Comparison of ENCODE assay signal across 11 cellular contexts in the genomic region with DNA sequence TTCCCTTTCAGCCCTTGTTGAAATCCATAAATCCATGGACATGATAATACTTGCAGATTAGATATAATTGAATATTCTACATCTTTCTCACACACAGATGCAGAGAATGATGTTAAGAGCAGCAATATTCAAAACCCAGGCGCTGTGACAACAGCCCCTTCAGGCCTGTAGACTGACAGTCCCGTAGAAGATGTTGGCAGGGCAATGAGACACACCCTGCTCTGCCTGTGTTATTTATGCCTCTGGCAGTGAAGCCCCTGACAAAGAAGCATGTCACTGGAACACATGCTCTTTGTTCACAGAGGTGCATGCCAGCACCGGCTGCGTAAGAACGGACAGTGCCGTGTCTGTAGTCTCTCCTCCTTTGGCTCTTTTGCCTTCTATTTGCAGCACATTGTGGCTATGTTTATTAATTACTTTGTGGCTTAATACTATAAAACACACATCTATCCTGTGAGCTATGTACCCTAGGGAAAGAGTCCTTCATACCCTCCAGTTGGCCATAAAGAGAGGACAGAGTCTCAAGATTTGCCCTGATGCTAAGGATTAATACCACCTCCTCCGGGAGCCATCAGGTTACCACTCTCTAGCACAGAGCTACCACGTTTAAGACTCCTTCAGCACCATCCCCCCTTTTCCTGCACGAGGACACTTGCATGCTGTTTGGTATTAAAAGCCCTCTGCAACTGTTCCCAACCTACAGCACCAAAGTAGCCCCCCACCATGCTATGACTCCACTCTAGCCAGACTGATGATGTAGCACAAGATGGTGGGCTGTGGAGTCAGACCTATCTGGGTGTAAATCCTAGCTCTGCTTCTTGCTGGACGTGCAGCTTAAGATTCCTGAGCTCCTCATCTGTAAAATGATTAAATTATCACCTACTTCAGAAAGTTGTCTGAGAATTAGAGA. TPM values are rescaled to one million over a fixed set of nuclear protein-coding genes. Genes with fewer than 3 reads are reported as not detected.
A peak's percentile ranks its signal among the peaks of the same experiment; 100 is the strongest.
DNase-seq lines count a peak whose midpoint lies in the region; ATAC-seq, FAIRE-seq and TF ChIP-seq lines count a peak whose summit lies in the region.
"Had no signal": no experiment of that assay in that cellular context is flagged by ENCODE, and none has a peak within 500 bp of the region (broad histone marks: within the 10 kb centered on the region; RNA-seq: fewer than 3 reads in every experiment).

No MANE protein-coding gene starts in this region.

- no peak overlapping the region for H4K8ac ChIP-seq in H1 (ENCODE audit: extremely low read depth, insufficient read depth, low read length)

- no peak overlapping the region for H4K5ac ChIP-seq in H1 (ENCODE audit: insufficient read length, low read depth, low read length)

- DNase-seq in NCI-H526 treated with DMSO at 0.1 percent for 48 hours (lab: John Stamatoyannopoulos, UW) (peak; percentile 36), H1 (ENCODE audit: low read depth in 1 of 2, low spot score in 2 of 2) (no peak), NCI-H128 (lab: John Stamatoyannopoulos, UW; ENCODE audit: unreplicated experiment) (no peak), glomerular visceral epithelial cell (ENCODE audit: extremely low spot score) (no peak), 8988T (no peak)
- no peak for DNase-seq in naive thymus-derived CD8-positive, alpha-beta T cell
- DNase-seq: cortex of kidney, T1000 had no signal

- ATAC-seq in naive thymus-derived CD8-positive, alpha-beta T cell, result no peak
- ATAC-seq in GM19351 (IDR thresholded peaks at IDR 0.05; ENCODE audit: unreplicated experiment), result no peak

- 60% methylated on average over 10 of the region's 10 CpGs; no CpG with 5 or more reads in 1 of the 2 experiments for WGBS in H1 (ENCODE audit: extremely low coverage in 1 of 2, insufficient coverage in 1 of 2, insufficient read length in 1 of 2, insufficient replicate concordance in 2 of 2, low coverage in 1 of 2, low lambda C conversion rate in 2 of 2, missing lambda C conversion rate in 1 of 2), 2 experiments

- H3K79me2 ChIP-seq in H1 (ENCODE audit: control insufficient read depth in 1 of 2, insufficient read depth in 2 of 2, low read length in 2 of 2), result peaks cover 2 to 10% of the 10 kb centered on the region in 2 experiments

- no peaks in the 10 kb centered on the region for H3K79me1 ChIP-seq in H1 (ENCODE audit: low read depth, low read length)

- H2BK5ac ChIP-seq in H1 (ENCODE audit: low read depth, low read length), result no peak overlapping the region

- H3K27me3 ChIP-seq in BLaER1 treated with 17β-estradiol and CSF1 and Interleukin-3, amounts not matched to agents 10 nM and 100 nM, result no peaks in the 10 kb centered on the region
- H3K27me3 ChIP-seq in H1 (replicated peaks in 1 of 4; ENCODE audit: control insufficient read depth in 3 of 4, extremely low read depth in 1 of 4, insufficient read depth in 3 of 4, low read length in 3 of 4), result peaks cover 44 to 82% (median 62%) of the 10 kb centered on the region in 4 experiments

- H4K91ac ChIP-seq in H1 (replicated peaks; ENCODE audit: insufficient read length, low read length), result no peak overlapping the region

- peaks cover 0 to 8% (median 4%) of the 10 kb centered on the region in 11 experiments; a peak in 7 of 22 replicates for H3K36me3 ChIP-seq in BLaER1 treated with 17β-estradiol and CSF1 and Interleukin-3, amounts not matched to agents 10 nM and 100 nM
- H3K36me3 ChIP-seq in H1 (ENCODE audit: control insufficient read depth in 2 of 4, insufficient read depth in 4 of 4, low read length in 3 of 4), result no peaks in the 10 kb centered on the region

- H3K4me1 Mint-ChIP-seq in naive thymus-derived CD8-positive, alpha-beta T cell, result peaks cover 17 to 44% (median 37%) of the 10 kb centered on the region in 4 donors

- H3K36me3 Mint-ChIP-seq in naive thymus-derived CD8-positive, alpha-beta T cell, result no peaks in the 10 kb centered on the region
- H3K36me3 Mint-ChIP-seq: memory B cell had no signal

- peaks cover 10 to 34% (median 29%) of the 10 kb centered on the region in 10 experiments for H3K4me1 ChIP-seq in BLaER1 treated with 17β-estradiol and CSF1 and Interleukin-3, amounts not matched to agents 10 nM and 100 nM
- peaks cover 0 to 7% (median 2%) of the 10 kb centered on the region in 4 experiments; a peak in 2 of 7 replicates for H3K4me1 ChIP-seq in H1 (replicated peaks in 1 of 4; ENCODE audit: control insufficient read depth in 3 of 4, insufficient read depth in 4 of 4, low read length in 3 of 4)

- H2BK20ac ChIP-seq in H1 (ENCODE audit: low read length), result no peak overlapping the region

- TF ChIP-seq EP300 in H1 (IDR thresholded peaks at IDR 0.05; ENCODE audit: borderline replicate concordance in 1 of 2, low read depth in 2 of 2, low read length in 2 of 2), result no peak

- no peak for TF ChIP-seq RAD21 in H1 (IDR thresholded peaks at IDR 0.05 in 1 of 2, conservative IDR thresholded peaks at IDR 0.05 in 1 of 2; ENCODE audit: low read depth in 2 of 2, low read length in 2 of 2)

- peaks cover 12% of the 10 kb centered on the region; the same call in 1 of the 2 replicates for H3K23me2 ChIP-seq in H1 (ENCODE audit: low read depth, low read length)

- no peak overlapping the region for H2BK120ac ChIP-seq in H1 (replicated peaks; ENCODE audit: low read depth, low read length)

- H3K56ac ChIP-seq in H1 (replicated peaks; ENCODE audit: insufficient read length, low read depth, low read length), result no peak overlapping the region

- POLR2A ChIA-PET in H1 (lab: Charles Lee; ENCODE audit: partially characterized antibody), result interaction anchor here (0.6 to 1.1 kb wide), 2 partner anchors 37 to 56 kb away, joined by 3 read pairs; no protein-coding TSS in a partner anchor
- POLR2A ChIA-PET in naive thymus-derived CD8-positive, alpha-beta T cell (lab: Charles Lee), result interaction anchor here (0.6 to 9.6 kb wide), 4 partner anchors 11 to 275 kb away, joined by 4 to 200 read pairs (median 20); a partner anchor contains a TSS

- H3K27ac Mint-ChIP-seq in naive thymus-derived CD8-positive, alpha-beta T cell, result peak overlapping the region; percentile 59 to 96 (median 90)

- peaks cover 0 to 5% (median 1%) of the 10 kb centered on the region in 11 experiments; a peak in 7 of 22 replicates for H4K20me1 ChIP-seq in BLaER1 treated with 17β-estradiol and CSF1 and Interleukin-3, amounts not matched to agents 10 nM and 100 nM
- H4K20me1 ChIP-seq in H1 (replicated peaks in 1 of 2; ENCODE audit: control insufficient read depth in 1 of 2, insufficient read depth in 2 of 2, low read length in 2 of 2), result peaks cover 8 to 25% of the 10 kb centered on the region in 2 experiments

- no peak overlapping the region for H3K14ac ChIP-seq in H1 (ENCODE audit: insufficient read length)

- H3K4ac ChIP-seq in H1 (replicated peaks; ENCODE audit: insufficient read length, low read depth, low read length), result no peak overlapping the region

- peaks cover 0 to 3% (median 0%) of the 10 kb centered on the region in 11 experiments; a peak in 1 of 22 replicates for H3K9me3 ChIP-seq in BLaER1 treated with 17β-estradiol and CSF1 and Interleukin-3, amounts not matched to agents 10 nM and 100 nM (replicated peaks in 1 of 11)
- peaks cover 0 to 5% of the 10 kb centered on the region in 2 experiments; a peak in 1 of 4 replicates for H3K9me3 ChIP-seq in H1 (ENCODE audit: insufficient read depth in 2 of 2, low read depth in 1 of 2, low read length in 1 of 2)

- no peak overlapping the region for H2AK5ac ChIP-seq in H1 (ENCODE audit: low read depth, low read length)

- H3K27ac ChIP-seq in BLaER1 treated with 17β-estradiol and CSF1 and Interleukin-3, amounts not matched to agents 10 nM and 100 nM, result no peak overlapping the region
- H3K27ac ChIP-seq in H1 (ENCODE audit: low read depth, low read length), result no peak overlapping the region

- TF ChIP-seq CTCF in H1 (IDR thresholded peaks at IDR 0.05; ENCODE audit: control extremely low read depth in 1 of 3, insufficient read depth in 1 of 3, low read depth in 1 of 3, low read length in 3 of 3), result no peak

- CTCF ChIA-PET in H1 (lab: Charles Lee; ENCODE audit: partially characterized antibody), result interaction anchor here (0.7 to 3.1 kb wide), 4 partner anchors 10 to 22 kb away, joined by 3 to 13 read pairs (median 4); no protein-coding TSS in a partner anchor

- peak overlapping the region; percentile 84 to 98 (median 89); a peak in 17 of 22 replicates for H3K4me2 ChIP-seq in BLaER1 treated with 17β-estradiol and CSF1 and Interleukin-3, amounts not matched to agents 10 nM and 100 nM
- H3K4me2 ChIP-seq in H1 (ENCODE audit: insufficient read depth in 1 of 2, low read depth in 2 of 2, low read length in 2 of 2), result no peak overlapping the region

- no peak overlapping the region for H3K18ac ChIP-seq in H1 (ENCODE audit: extremely low read depth, low read length)

- H3K27me3 Mint-ChIP-seq in naive thymus-derived CD8-positive, alpha-beta T cell, result no peaks in the 10 kb centered on the region
- H3K27me3 Mint-ChIP-seq: memory B cell had no signal

- 0 out of 22 replicates have a peak overlapping the region, but pooled peaks of 1 of the 11 experiments have one; percentile 100 for H3K9ac ChIP-seq in BLaER1 treated with 17β-estradiol and CSF1 and Interleukin-3, amounts not matched to agents 10 nM and 100 nM
- no peak overlapping the region for H3K9ac ChIP-seq in H1 (replicated peaks in 1 of 4; ENCODE audit: extremely low read depth in 1 of 4, low read depth in 3 of 4, low read length in 3 of 4)

- no peak for FAIRE-seq in H1 (lab: Jason Lieb, UNC)

- no peaks in the 10 kb centered on the region for H3K9me3 Mint-ChIP-seq in naive thymus-derived CD8-positive, alpha-beta T cell
- H3K9me3 Mint-ChIP-seq: memory B cell had no signal

- H2BK15ac ChIP-seq in H1 (ENCODE audit: low read length), result no peak overlapping the region

- H3K4me3 Mint-ChIP-seq in naive thymus-derived CD8-positive, alpha-beta T cell, result peak overlapping the region in 8 of 10 donors; percentile 33 to 89 (median 78)
- H3K4me3 Mint-ChIP-seq: memory B cell had no signal

- no peak overlapping the region for H2AFZ ChIP-seq in H1 (ENCODE audit: low read length)

- no peak overlapping the region for H2BK12ac ChIP-seq in H1 (ENCODE audit: low read depth, low read length)

- H3K4me3 ChIP-seq in BLaER1 treated with 17β-estradiol and CSF1 and Interleukin-3, amounts not matched to agents 10 nM and 100 nM, result no peak overlapping the region
- no peak overlapping the region for H3K4me3 ChIP-seq in H1 (ENCODE audit: extremely low read depth in 1 of 4, insufficient read depth in 2 of 4, low read depth in 3 of 4, low read length in 4 of 4)

- no peak for TF ChIP-seq POLR2A in H1 (IDR thresholded peaks at IDR 0.05; ENCODE audit: control extremely low read depth in 1 of 2, low read depth in 2 of 2, low read length in 2 of 2)

- no peak overlapping the region for H3K23ac ChIP-seq in H1 (ENCODE audit: insufficient read length)

RNA-seq across cellular contexts. Expression of a gene that starts 2.0 kb away (rescaled TPM):
- 77.0 and 88.1 TPM in 2 replicates for total RNA-seq in H1 (2021; fragmentation: NEBNext Ultra II Directional; extraction: Animal tissue kit (Norgen Biotek cat#: 25700))
- 5.5 and 7.6 TPM in 2 replicates for polyA plus RNA-seq in H1 (2011; rRNA removed)
- polyA plus RNA-seq in H1 (2011; cell fraction: cytosol; rRNA removed), result 25.1 TPM
- 8.8 TPM for polyA plus RNA-seq in H1 (2011; cell fraction: nucleus; rRNA removed)
- polyA plus RNA-seq in H1 (2012, experiment 1 of 2), result 95.0 to 120 TPM (median 102 TPM) in 4 replicates
- 50.2 TPM for polyA plus RNA-seq in H1 (2012, experiment 2 of 2)
- 157 TPM for polyA plus RNA-seq in H1 (2013, experiment 1 of 2)
- 155 TPM for polyA plus RNA-seq in H1 (2013, experiment 2 of 2)
- polyA minus RNA-seq in H1 (2011; rRNA and poly(A)+ RNA removed), result 2.9 and 4.9 TPM in 2 replicates
- polyA minus RNA-seq in H1 (2011; cell fraction: cytosol; rRNA and poly(A)+ RNA removed), result 10.6 TPM
- polyA minus RNA-seq in H1 (2011; cell fraction: nucleus; rRNA and poly(A)+ RNA removed), result 10.3 TPM
- total RNA-seq in naive thymus-derived CD8-positive, alpha-beta T cell, result 100 to 1,000 TPM; 200 to 205 TPM
- 100 to 1,000 TPM in 2 of 3 donors, 10 to 100 TPM in 1; 87.8 to 110 (median 108) TPM for polyA plus RNA-seq in naive thymus-derived CD8-positive, alpha-beta T cell

RNA-seq across cellular contexts. Expression of a gene that starts 43.2 kb away (rescaled TPM):
- total RNA-seq in H1 (2021; fragmentation: NEBNext Ultra II Directional; extraction: Animal tissue kit (Norgen Biotek cat#: 25700)), result not detected in 2 replicates
- not detected in 2 replicates for polyA plus RNA-seq in H1 (2011; rRNA removed)
- not detected for polyA plus RNA-seq in H1 (2011; cell fraction: cytosol; rRNA removed)
- polyA plus RNA-seq in H1 (2011; cell fraction: nucleus; rRNA removed), result not detected
- not detected in 4 replicates for polyA plus RNA-seq in H1 (2012, experiment 1 of 2)
- polyA plus RNA-seq in H1 (2012, experiment 2 of 2), result not detected
- polyA plus RNA-seq in H1 (2013, experiment 1 of 2), result not detected
- polyA plus RNA-seq in H1 (2013, experiment 2 of 2), result not detected
- not detected in 2 replicates for polyA minus RNA-seq in H1 (2011; rRNA and poly(A)+ RNA removed)
- not detected for polyA minus RNA-seq in H1 (2011; cell fraction: cytosol; rRNA and poly(A)+ RNA removed)
- polyA minus RNA-seq in H1 (2011; cell fraction: nucleus; rRNA and poly(A)+ RNA removed), result not detected
- total RNA-seq in naive thymus-derived CD8-positive, alpha-beta T cell, result 1 to 10 TPM; 1.9 to 3.4 TPM
- 10 to 100 TPM in 1 of 3 donors, 1 to 10 TPM in 2; 7.6 to 11.0 (median 8.3) TPM for polyA plus RNA-seq in naive thymus-derived CD8-positive, alpha-beta T cell

RNA-seq across cellular contexts. Expression of a gene that starts 58.9 kb away (rescaled TPM):
- 4.7 and 5.6 TPM in 2 replicates for total RNA-seq in H1 (2021; fragmentation: NEBNext Ultra II Directional; extraction: Animal tissue kit (Norgen Biotek cat#: 25700))
- 3.2 and 4.6 TPM in 2 replicates for polyA plus RNA-seq in H1 (2011; rRNA removed)
- 4.0 TPM for polyA plus RNA-seq in H1 (2011; cell fraction: cytosol; rRNA removed)
- polyA plus RNA-seq in H1 (2011; cell fraction: nucleus; rRNA removed), result 3.5 TPM
- 4.1 to 6.8 TPM (median 5.0 TPM) in 4 replicates for polyA plus RNA-seq in H1 (2012, experiment 1 of 2)
- polyA plus RNA-seq in H1 (2012, experiment 2 of 2), result 1.3 TPM
- 4.5 TPM for polyA plus RNA-seq in H1 (2013, experiment 1 of 2)
- polyA plus RNA-seq in H1 (2013, experiment 2 of 2), result 4.1 TPM
- 7.5 and 10.7 TPM in 2 replicates for polyA minus RNA-seq in H1 (2011; rRNA and poly(A)+ RNA removed)
- 2.9 TPM for polyA minus RNA-seq in H1 (2011; cell fraction: cytosol; rRNA and poly(A)+ RNA removed)
- 8.4 TPM for polyA minus RNA-seq in H1 (2011; cell fraction: nucleus; rRNA and poly(A)+ RNA removed)
- 10 to 100 TPM; 40.2 to 51.5 TPM for total RNA-seq in naive thymus-derived CD8-positive, alpha-beta T cell
- polyA plus RNA-seq in naive thymus-derived CD8-positive, alpha-beta T cell, result 10 to 100 TPM; 11.7 to 18.0 (median 13.8) TPM

Comparison
In these comparisons a context has a peak if more than half of its experiments do, and no peak if none do; other contexts are left out.
1. H3K4me2 ChIP-seq: peak in BLaER1 treated with 17β-estradiol and CSF1 and Interleukin-3, amounts not matched to agents 10 nM and 100 nM (11 of 11); none in H1 (0 of 2).